Comparison of ENCODE assay signal across 2 cellular contexts in genomic region chrX:129188223-129188622, GRCh38.
TF ChIP-seq lines count a peak whose summit lies in the region.

No MANE protein-coding gene starts in this region.

TF ChIP-seq in GM23338, 12 proteins besides CTCF, POLR2A, EP300 and RAD21:
- TF ChIP-seq POLR2AphosphoS5 (IDR thresholded peaks at IDR 0.05; ENCODE audit: low read depth), result no peak
- TF ChIP-seq CREB1 (CRISPR knock-in tag; IDR thresholded peaks at IDR 0.05; ENCODE audit: low read depth), result peak; percentile 8; the same call in 1 of the 2 replicates
TF ChIP-seq in GM23338: peak in this region for 1.

TF ChIP-seq in H1, 55 proteins besides CTCF, POLR2A, EP300 and RAD21:
- no peak for TF ChIP-seq JUND (IDR thresholded peaks at IDR 0.05; ENCODE audit: low read length)
- TF ChIP-seq MAX (IDR thresholded peaks at IDR 0.05), result peak; percentile 90
- TF ChIP-seq POLR2AphosphoS5 (IDR thresholded peaks at IDR 0.05; ENCODE audit: low read depth, low read length), result no peak
- no peak for TF ChIP-seq SAP30 (IDR thresholded peaks at IDR 0.05; ENCODE audit: insufficient read depth, insufficient replicate concordance, low read length)
- TF ChIP-seq NRF1 (IDR thresholded peaks at IDR 0.05; ENCODE audit: low read depth, low read length), result no peak
- no peak for TF ChIP-seq SP2 (IDR thresholded peaks at IDR 0.05; ENCODE audit: low read length)
- peak; percentile 96 for TF ChIP-seq YY1 (IDR thresholded peaks at IDR 0.05; ENCODE audit: low read depth, low read length)
TF ChIP-seq in H1: peak in this region for 2.
